In genomic region chr1:36089393-36090121, GRCh38 we compare ENCODE assay signal across 6 cellular contexts. TPM values are rescaled to one million over a fixed set of nuclear protein-coding genes. Genes with fewer than 3 reads are reported as not detected.
A peak's percentile ranks its signal among the peaks of the same experiment; 100 is the strongest.
DNase-seq lines count a peak whose midpoint lies in the region; ATAC-seq, FAIRE-seq and TF ChIP-seq lines count a peak whose summit lies in the region.

No MANE protein-coding gene starts in this region.

- no peak for FAIRE-seq in astrocyte (lab: Jason Lieb, UNC)

- peak; percentile 31 for DNase-seq in AG08395 (ENCODE audit: low spot score)
- peak; percentile 57 for DNase-seq in astrocyte (ENCODE audit: low read depth)
- DNase-seq in myocyte (ENCODE audit: low read depth), result peak; percentile 29
- no peak for DNase-seq in ecto neural progenitor cell (ENCODE audit: low spot score)
- DNase-seq in medulla oblongata (ENCODE audit: extremely low spot score), result no peak

- peak overlapping the region; percentile 95 for H3K4me3 Mint-ChIP-seq in astrocyte (ENCODE audit: unreplicated experiment)

- H3K27me3 Mint-ChIP-seq in astrocyte (ENCODE audit: low read depth, unreplicated experiment), result no peaks in the 10 kb centered on the region

- peaks cover 18% of the 10 kb centered on the region for H3K36me3 Mint-ChIP-seq in astrocyte (ENCODE audit: low read depth, unreplicated experiment)

- peak overlapping the region; percentile 97 for H3K4me2 ChIP-seq in astrocyte (ENCODE audit: low read length)

- H3K27ac ChIP-seq in astrocyte (ENCODE audit: low read depth, low read length), result peak overlapping the region; percentile 85

- H3K27me3 ChIP-seq in astrocyte (ENCODE audit: insufficient read depth, low read length), result no peaks in the 10 kb centered on the region

- peak overlapping the region; percentile 97 for H2AFZ ChIP-seq in astrocyte (ENCODE audit: low read depth, low read length)

- H3K4me1 Mint-ChIP-seq in astrocyte (ENCODE audit: low read depth, unreplicated experiment), result peaks cover 10% of the 10 kb centered on the region

- H4K20me1 ChIP-seq in astrocyte (ENCODE audit: insufficient read depth, low read length), result peaks cover 30% of the 10 kb centered on the region

- H3K36me3 ChIP-seq in astrocyte (ENCODE audit: insufficient read depth, low read length), result peaks cover 24% of the 10 kb centered on the region

- ATAC-seq in HG02884 (IDR thresholded peaks at IDR 0.05; ENCODE audit: unreplicated experiment), result peak; percentile 10

- no peaks in the 10 kb centered on the region for H3K9me3 ChIP-seq in astrocyte (ENCODE audit: insufficient read depth, low read depth, low read length)

- peak overlapping the region; percentile 99 for H3K27ac Mint-ChIP-seq in astrocyte (ENCODE audit: unreplicated experiment)

- H3K79me2 ChIP-seq in astrocyte (ENCODE audit: insufficient read depth, low read length), result peaks cover 44% of the 10 kb centered on the region

- H3K9ac ChIP-seq in astrocyte (ENCODE audit: low read length), result peak overlapping the region; percentile 94

- H3K9me3 Mint-ChIP-seq in astrocyte (ENCODE audit: unreplicated experiment), result no peaks in the 10 kb centered on the region

- peak overlapping the region; percentile 97 for H3K4me3 ChIP-seq in astrocyte (ENCODE audit: insufficient read depth, low read depth, low read length)

- H3K4me1 ChIP-seq in astrocyte (ENCODE audit: insufficient read depth, low read length), result peaks cover 16% of the 10 kb centered on the region

- no peak for TF ChIP-seq CTCF in astrocyte (IDR thresholded peaks at IDR 0.05; ENCODE audit: insufficient read depth, low read depth, low read length)

RNA-seq across cellular contexts. Expression of gene ADPRS, which starts 0.9 kb away (rescaled TPM):
- 28.7 and 32.2 TPM in 2 replicates for total RNA-seq in astrocyte
- total RNA-seq in myocyte, result 42.2 and 57.0 TPM in 2 replicates
- polyA plus RNA-seq in myocyte (2012), result 49.5 TPM

RNA-seq across cellular contexts. Expression of gene TEKT2, which starts 5.7 kb away (rescaled TPM):
- 0.38 and 0.39 TPM in 2 replicates for total RNA-seq in astrocyte
- not detected in 2 replicates for total RNA-seq in myocyte
- 0.13 TPM for polyA plus RNA-seq in myocyte (2012)

RNA-seq across cellular contexts. Expression of gene COL8A2, which starts 35.5 kb away (rescaled TPM):
- total RNA-seq in astrocyte, result 3.4 and 10.8 TPM in 2 replicates
- 3.2 and 3.9 TPM in 2 replicates for total RNA-seq in myocyte
- polyA plus RNA-seq in myocyte (2012), result 38.5 TPM

RNA-seq across cellular contexts. Expression of gene TRAPPC3, which starts 59.7 kb away (rescaled TPM):
- total RNA-seq in astrocyte (87.1 and 87.6 TPM in 2 replicates), myocyte (82.4 and 93.9 TPM in 2 replicates)
- polyA plus RNA-seq in myocyte (2012), result 133 TPM

Comparison
In these comparisons a context has a peak if more than half of its experiments do, and no peak if none do; other contexts are left out.
1. DNase-seq: peak in AG08395 (single experiment), astrocyte (single experiment) and myocyte (single experiment); none in ecto neural progenitor cell (single experiment) and medulla oblongata (single experiment).